Comparison of ENCODE assay signal across 23 cellular contexts in genomic region chr11:134841972-134842371, GRCh38.
"Had no signal": no experiment of that assay in that cellular context is flagged by ENCODE, and none has a peak within 500 bp of the region (broad histone marks: within the 10 kb centered on the region; RNA-seq: fewer than 3 reads in every experiment).

No MANE protein-coding gene starts in this region.

- H3K9me3 ChIP-seq: MG63, SK-N-SH had no signal

- DNase-seq: KBM-7; MG63; NCI-H1092; NCI-H1105 treated with DMSO at 0.1 percent for 48 hours; NCI-H1436; NCI-H2029; NCI-H2081 treated with DMSO at 0.1 percent for 48 hours; NCI-H2171; NCI-H226; NCI-H446; NCI-H510A; NCI-H524 treated with DMSO at 0.1 percent for 48 hours; NCI-H69; NCI-H774; NK-92 treated with Interleukin-12 subunit alpha and Interleukin-12 subunit beta, amount 100 ng/mL, for 24 hours; PC-3; SHP77; SK-N-SH; SW 1271; T-cell had no signal

- H3K27ac ChIP-seq: HL-60, RWPE1 had no signal

- H3K4me2 ChIP-seq: SK-N-SH had no signal

- H3K9me3 Mint-ChIP-seq: T-cell; T-helper 1 cell treated with Interleukin-12 subunit alpha and Interleukin-12 subunit beta and Interleukin-4 antibody, amounts not matched to agents 30 μg/mL and 1 μg/mL, for 36 hours had no signal

- H3K36me3 Mint-ChIP-seq: T-cell had no signal

- H3K4me3 Mint-ChIP-seq: T-cell; T-helper 1 cell treated with Interleukin-12 subunit alpha and Interleukin-12 subunit beta and Interleukin-4 antibody, amounts not matched to agents 30 μg/mL and 1 μg/mL, for 36 hours had no signal

- H3K27ac Mint-ChIP-seq: T-cell; T-helper 1 cell treated with Interleukin-12 subunit alpha and Interleukin-12 subunit beta and Interleukin-4 antibody, amounts not matched to agents 30 μg/mL and 1 μg/mL, for 36 hours had no signal

- H3K36me3 ChIP-seq: MG63 had no signal

- H3K9ac ChIP-seq: SK-N-SH had no signal

- H3K4me3 ChIP-seq: MG63 had no signal

- H3K9me2 ChIP-seq: SK-N-SH had no signal

- H3K4me1 Mint-ChIP-seq: T-cell had no signal
